In genomic region chr6:89084542-89084941, GRCh38 we compare ENCODE assay signal across 2 cellular contexts.
TF ChIP-seq lines count a peak whose summit lies in the region.

No MANE protein-coding gene starts in this region.

TF ChIP-seq in A549, 52 proteins besides CTCF, POLR2A, EP300 and RAD21:
- no peak for TF ChIP-seq USF2 (IDR thresholded peaks at IDR 0.05)
- no peak for TF ChIP-seq ZSCAN20 (CRISPR knock-in tag; IDR thresholded peaks at IDR 0.05)
- no peak for TF ChIP-seq TP53 (CRISPR knock-in tag; IDR thresholded peaks at IDR 0.05)
- TF ChIP-seq ZFP36 (IDR thresholded peaks at IDR 0.05; ENCODE audit: borderline replicate concordance, partially characterized antibody) = no peak
- no peak for TF ChIP-seq ZNF302 (CRISPR knock-in tag; IDR thresholded peaks at IDR 0.05)
- no peak for TF ChIP-seq SMC3 (IDR thresholded peaks at IDR 0.05)
- no peak for TF ChIP-seq RNF2 (IDR thresholded peaks at IDR 0.05; ENCODE audit: borderline replicate concordance, low read depth)

TF ChIP-seq in K562, 482 proteins besides CTCF, POLR2A, EP300 and RAD21:
- peak; percentile 60 for TF ChIP-seq PRDM10 (IDR thresholded peaks at IDR 0.05; ENCODE audit: partially characterized antibody)
- TF ChIP-seq, protein P1, sequence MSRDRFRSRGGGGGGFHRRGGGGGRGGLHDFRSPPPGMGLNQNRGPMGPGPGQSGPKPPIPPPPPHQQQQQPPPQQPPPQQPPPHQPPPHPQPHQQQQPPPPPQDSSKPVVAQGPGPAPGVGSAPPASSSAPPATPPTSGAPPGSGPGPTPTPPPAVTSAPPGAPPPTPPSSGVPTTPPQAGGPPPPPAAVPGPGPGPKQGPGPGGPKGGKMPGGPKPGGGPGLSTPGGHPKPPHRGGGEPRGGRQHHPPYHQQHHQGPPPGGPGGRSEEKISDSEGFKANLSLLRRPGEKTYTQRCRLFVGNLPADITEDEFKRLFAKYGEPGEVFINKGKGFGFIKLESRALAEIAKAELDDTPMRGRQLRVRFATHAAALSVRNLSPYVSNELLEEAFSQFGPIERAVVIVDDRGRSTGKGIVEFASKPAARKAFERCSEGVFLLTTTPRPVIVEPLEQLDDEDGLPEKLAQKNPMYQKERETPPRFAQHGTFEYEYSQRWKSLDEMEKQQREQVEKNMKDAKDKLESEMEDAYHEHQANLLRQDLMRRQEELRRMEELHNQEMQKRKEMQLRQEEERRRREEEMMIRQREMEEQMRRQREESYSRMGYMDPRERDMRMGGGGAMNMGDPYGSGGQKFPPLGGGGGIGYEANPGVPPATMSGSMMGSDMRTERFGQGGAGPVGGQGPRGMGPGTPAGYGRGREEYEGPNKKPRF (IDR thresholded peaks at IDR 0.05; ENCODE audit: low read depth, low read length) = no peak
